ENCODE assay signal across 36 cellular contexts in genomic region chr11:44157019-44157418, GRCh38.
"Had no signal": no experiment of that assay in that cellular context is flagged by ENCODE, and none has a peak within 500 bp of the region (broad histone marks: within the 10 kb centered on the region; RNA-seq: fewer than 3 reads in every experiment).

No MANE protein-coding gene starts in this region.

- H3K27ac Mint-ChIP-seq: activated B cell treated with CpG ODN at 0.5 μM for 24 hours; activated CD4-positive, alpha-beta memory T cell treated with anti-CD3 and anti-CD28 coated beads for 36 hours; activated CD4-positive, alpha-beta T cell treated with anti-CD3 and anti-CD28 coated beads, Interleukin-2, amount 10 ng/mL, durations not matched to agents 24 days and 14 days; activated CD8-positive, alpha-beta T cell treated with anti-CD3 and anti-CD28 coated beads for 36 hours; activated naive CD4-positive, alpha-beta T cell treated with anti-CD3 and anti-CD28 coated beads for 36 hours; activated naive CD8-positive, alpha-beta T cell treated with anti-CD3 and anti-CD28 coated beads for 36 hours; activated T-cell treated with anti-CD3 and anti-CD28 coated beads, Interleukin-2, amount 50 U/mL, for 72 hours; activated T-helper 1 cell treated with anti-CD3 and anti-CD28 coated beads, Interleukin-12 subunit alpha, Interleukin-12 subunit beta, Interleukin-2, Interleukin-4 antibody, amounts not matched to agents 30 ng/mL and 10 ng/mL and 1 ng/mL, durations not matched to agents 14 hours and 24 hours and 36 hours; activated T-helper 17 cell treated with anti-CD3 and anti-CD28 coated beads, Interleukin-2, amount 50 U/mL, for 72 hours; T-helper 1 cell treated with Interleukin-12 subunit alpha and Interleukin-12 subunit beta and Interleukin-4 antibody, amounts not matched to agents 30 μg/mL and 1 μg/mL, for 36 hours; T-helper 2 cell treated with Interferon-gamma antibody and Interleukin-4, amounts not matched to agents 5 μg/mL and 100 μg/mL, for 36 hours had no signal

- ATAC-seq: activated CD8-positive, alpha-beta T cell treated with anti-CD3 and anti-CD28 coated beads for 36 hours; activated naive CD4-positive, alpha-beta T cell treated with anti-CD3 and anti-CD28 coated beads, Interleukin-2, amount 50 U/mL, for 72 hours; activated T-cell treated with anti-CD3 and anti-CD28 coated beads, Interleukin-2, amount 50 U/mL, for 4 hours; activated T-cell treated with anti-CD3 and anti-CD28 coated beads, Interleukin-2, amount 50 U/mL, for 72 hours; activated T-helper 17 cell treated with anti-CD3 and anti-CD28 coated beads, Interleukin-2, amount 50 U/mL, for 72 hours; body of pancreas had no signal

- H3K27me3 Mint-ChIP-seq: activated B cell treated with CpG ODN at 0.5 μM for 24 hours; activated CD4-positive, alpha-beta memory T cell treated with anti-CD3 and anti-CD28 coated beads for 36 hours; activated CD4-positive, alpha-beta T cell treated with anti-CD3 and anti-CD28 coated beads, Interleukin-2, amount 10 ng/mL, durations not matched to agents 24 days and 14 days; activated CD8-positive, alpha-beta T cell treated with anti-CD3 and anti-CD28 coated beads for 36 hours; activated naive CD8-positive, alpha-beta T cell treated with anti-CD3 and anti-CD28 coated beads for 36 hours; activated T-helper 17 cell treated with anti-CD3 and anti-CD28 coated beads, Interleukin-2, amount 50 U/mL, for 72 hours; central memory CD8-positive, alpha-beta T cell had no signal

- H3K27ac ChIP-seq: adrenal gland, body of pancreas, brain microvascular endothelial cell, breast epithelium, VCaP had no signal

- H3K9me3 ChIP-seq: adrenal gland had no signal

- FAIRE-seq: TTC549 had no signal

- H3K27me3 ChIP-seq: adrenal gland, body of pancreas, brain microvascular endothelial cell, breast epithelium had no signal

- DNase-seq: activated B cell treated with CpG ODN at 0.5 μM for 24 hours; activated CD4-positive, alpha-beta memory T cell treated with anti-CD3 and anti-CD28 coated beads for 36 hours; activated CD4-positive, alpha-beta T cell treated with anti-CD3 and anti-CD28 coated beads for 4 hours; activated CD4-positive, alpha-beta T cell treated with anti-CD3 and anti-CD28 coated beads, Interleukin-2, amount 10 ng/mL, durations not matched to agents 24 days and 14 days; activated CD4-positive, alpha-beta T cell treated with anti-CD3 and anti-CD28 coated beads, Interleukin-2, amount 50 U/mL, for 1 hour; activated CD4-positive, alpha-beta T cell treated with anti-CD3 and anti-CD28 coated beads, Interleukin-2, amount 50 U/mL, for 4 hours; activated CD4-positive, CD25-positive, alpha-beta regulatory T cell treated with anti-CD3 and anti-CD28 coated beads, Interleukin-2, amount 50 U/mL, for 72 hours; activated CD8-positive, alpha-beta memory T cell treated with anti-CD3 and anti-CD28 coated beads, Interleukin-2, amount 50 U/mL, for 4 hours; activated CD8-positive, alpha-beta T cell treated with anti-CD3 and anti-CD28 coated beads for 36 hours; activated effector memory CD4-positive, alpha-beta T cell treated with anti-CD3 and anti-CD28 coated beads, Interleukin-2, amount 50 U/mL, for 16 hours; activated gamma-delta T cell treated with Interleukin-2 at 50 U/mL for 16 hours; activated naive CD4-positive, alpha-beta T cell; activated naive CD4-positive, alpha-beta T cell treated with anti-CD3 and anti-CD28 coated beads for 36 hours; activated naive CD4-positive, alpha-beta T cell treated with anti-CD3 and anti-CD28 coated beads, Interleukin-2, amount 50 U/mL, for 16 hours; activated naive CD8-positive, alpha-beta T cell treated with anti-CD3 and anti-CD28 coated beads for 36 hours; activated T-cell treated with anti-CD3 and anti-CD28 coated beads for 4 hours; activated T-cell treated with anti-CD3 and anti-CD28 coated beads, Interleukin-2, amount 50 U/mL, for 1 hour; activated T-cell treated with anti-CD3 and anti-CD28 coated beads, Interleukin-2, amount 50 U/mL, for 4 hours; activated T-cell treated with anti-CD3 and anti-CD28 coated beads, Interleukin-2, amount 50 U/mL, for 72 hours; adrenal gland; amniotic stem cell; aorta; body of pancreas; brain microvascular endothelial cell; T-helper 1 cell; T-helper 2 cell; T-helper 9 cell had no signal

- H3K4me3 ChIP-seq: adrenal gland, body of pancreas, breast epithelium had no signal

- H3K36me3 ChIP-seq: adrenal gland, brain microvascular endothelial cell, breast epithelium had no signal

- H3K4me3 Mint-ChIP-seq: activated B cell treated with CpG ODN at 0.5 μM for 24 hours; activated CD4-positive, alpha-beta memory T cell treated with anti-CD3 and anti-CD28 coated beads for 36 hours; activated CD4-positive, alpha-beta T cell treated with anti-CD3 and anti-CD28 coated beads, Interleukin-2, amount 10 ng/mL, durations not matched to agents 24 days and 14 days; activated CD8-positive, alpha-beta T cell treated with anti-CD3 and anti-CD28 coated beads for 36 hours; activated naive CD4-positive, alpha-beta T cell treated with anti-CD3 and anti-CD28 coated beads for 36 hours; activated naive CD8-positive, alpha-beta T cell treated with anti-CD3 and anti-CD28 coated beads for 36 hours; activated T-cell treated with anti-CD3 and anti-CD28 coated beads, Interleukin-2, amount 50 U/mL, for 4 hours; activated T-cell treated with anti-CD3 and anti-CD28 coated beads, Interleukin-2, amount 50 U/mL, for 72 hours; activated T-helper 1 cell treated with anti-CD3 and anti-CD28 coated beads, Interleukin-12 subunit alpha, Interleukin-12 subunit beta, Interleukin-2, Interleukin-4 antibody, amounts not matched to agents 30 ng/mL and 10 ng/mL and 1 ng/mL, durations not matched to agents 14 hours and 24 hours and 36 hours; activated T-helper 17 cell treated with anti-CD3 and anti-CD28 coated beads, Interleukin-2, amount 50 U/mL, for 72 hours; central memory CD8-positive, alpha-beta T cell; T-helper 1 cell treated with Interleukin-12 subunit alpha and Interleukin-12 subunit beta and Interleukin-4 antibody, amounts not matched to agents 30 μg/mL and 1 μg/mL, for 36 hours; T-helper 2 cell treated with Interferon-gamma antibody and Interleukin-4, amounts not matched to agents 5 μg/mL and 100 μg/mL, for 36 hours had no signal

- H3K4me1 ChIP-seq: breast epithelium had no signal
